8 cellular contexts compared by ENCODE assay signal in genomic region chrX:21373637-21374162, GRCh38. TPM values are rescaled to one million over a fixed set of nuclear protein-coding genes. Genes with fewer than 3 reads are reported as not detected.
DNase-seq lines count a peak whose midpoint lies in the region; ATAC-seq and TF ChIP-seq lines count a peak whose summit lies in the region.

No MANE protein-coding gene starts in this region.

- no peaks in the 10 kb centered on the region for H3K36me3 ChIP-seq in BLaER1 treated with 17β-estradiol and CSF1 and Interleukin-3, amounts not matched to agents 10 nM and 100 nM
- H3K36me3 ChIP-seq in endodermal cell (ENCODE audit: control insufficient read depth, insufficient read depth, low read length) (no peaks in the 10 kb centered on the region), neuron (ENCODE audit: insufficient read depth, low read length) (no peaks in the 10 kb centered on the region)

- peak overlapping the region; percentile 61 to 76 (median 72) for H3K4me3 ChIP-seq in BLaER1 treated with 17β-estradiol and CSF1 and Interleukin-3, amounts not matched to agents 10 nM and 100 nM
- H3K4me3 ChIP-seq in endodermal cell (ENCODE audit: low read length) (peak overlapping the region; percentile 79), neuron (ENCODE audit: low read length) (peak overlapping the region; percentile 65)

- POLR2A ChIA-PET in HEK293T (lab: Yijun Ruan, JAX): interaction anchor here (0.9 kb wide), 1 partner anchor 11 kb away, joined by 3 read pairs; no protein-coding TSS in a partner anchor

- peaks cover 0 to 9% (median 0%) of the 10 kb centered on the region in 11 experiments; a peak in 2 of 22 replicates for H4K20me1 ChIP-seq in BLaER1 treated with 17β-estradiol and CSF1 and Interleukin-3, amounts not matched to agents 10 nM and 100 nM

- peak overlapping the region; percentile 62 for H2AFZ ChIP-seq in neuron (ENCODE audit: low read depth, low read length)

- peaks cover 0 to 27% (median 0%) of the 10 kb centered on the region in 11 experiments; a peak in 10 of 22 replicates for H3K27me3 ChIP-seq in BLaER1 treated with 17β-estradiol and CSF1 and Interleukin-3, amounts not matched to agents 10 nM and 100 nM
- H3K27me3 ChIP-seq in endodermal cell (ENCODE audit: control insufficient read depth, insufficient read depth, low read length, poor library complexity, severe bottlenecking) (peaks cover 11% of the 10 kb centered on the region), neuron (ENCODE audit: insufficient read depth, low read length) (no peaks in the 10 kb centered on the region)

- H3K9me3 Mint-ChIP-seq in endodermal cell: no peaks in the 10 kb centered on the region

- peaks cover 13 to 22% (median 20%) of the 10 kb centered on the region in 11 experiments; a peak in 21 of 22 replicates for H3K9me3 ChIP-seq in BLaER1 treated with 17β-estradiol and CSF1 and Interleukin-3, amounts not matched to agents 10 nM and 100 nM (replicated peaks in 1 of 11)
- H3K9me3 ChIP-seq in endodermal cell (ENCODE audit: control insufficient read depth, low read length) (no peaks in the 10 kb centered on the region), neuron (ENCODE audit: low read length) (no peaks in the 10 kb centered on the region)

- peaks cover 0 to 16% (median 2%) of the 10 kb centered on the region in 10 experiments; a peak in 9 of 20 replicates for H3K4me1 ChIP-seq in BLaER1 treated with 17β-estradiol and CSF1 and Interleukin-3, amounts not matched to agents 10 nM and 100 nM
- H3K4me1 ChIP-seq in endodermal cell (ENCODE audit: control insufficient read depth, insufficient read depth, low read length): no peaks in the 10 kb centered on the region
- peaks cover 5% of the 10 kb centered on the region for H3K4me1 ChIP-seq in neuron (ENCODE audit: insufficient read depth, low read length)

- peak; percentile 20 for ATAC-seq in GM19328 (IDR thresholded peaks at IDR 0.05; ENCODE audit: unreplicated experiment)
- peak; percentile 36 for ATAC-seq in HG03432 (IDR thresholded peaks at IDR 0.05; ENCODE audit: unreplicated experiment)

- no peaks in the 10 kb centered on the region for H3K36me3 Mint-ChIP-seq in endodermal cell (ENCODE audit: low read depth)

- H3K27ac Mint-ChIP-seq in endodermal cell: no peak overlapping the region

- H3K9ac ChIP-seq in BLaER1 treated with 17β-estradiol and CSF1 and Interleukin-3, amounts not matched to agents 10 nM and 100 nM: peak overlapping the region; percentile 28 to 80 (median 68); a peak in 20 of 22 replicates
- H3K9ac ChIP-seq in endodermal cell (ENCODE audit: extremely low read depth, low read length, poor library complexity, severe bottlenecking): no peak overlapping the region

- 1% methylated on average over 50 of the region's 50 CpGs; no CpG with 5 or more reads in 1 of the 2 experiments for WGBS in endodermal cell (ENCODE audit: insufficient coverage in 1 of 2, insufficient read length in 1 of 2), 2 experiments

- peak overlapping the region; percentile 90 for H3K4me3 Mint-ChIP-seq in endodermal cell

- DNase-seq in activated CD4-positive, CD25-positive, alpha-beta regulatory T cell treated with anti-CD3 and anti-CD28 coated beads, Interleukin-2, amount 50 U/mL, for 72 hours: peak; percentile 40
- no peak for DNase-seq in endodermal cell
- DNase-seq in GM19240 (ENCODE audit: insufficient read length, low spot score): no peak
- DNase-seq in HEK293T (ENCODE audit: extremely low spot score): no peak

- H3K4me2 ChIP-seq in BLaER1 treated with 17β-estradiol and CSF1 and Interleukin-3, amounts not matched to agents 10 nM and 100 nM: peak overlapping the region; percentile 77 to 92 (median 86)

- peaks cover 13% of the 10 kb centered on the region for H3K4me1 Mint-ChIP-seq in endodermal cell

- H3K27ac ChIP-seq in BLaER1 treated with 17β-estradiol and CSF1 and Interleukin-3, amounts not matched to agents 10 nM and 100 nM: peak overlapping the region in 8 of 11 experiments; percentile 8 to 58 (median 37); a peak in 10 of 22 replicates
- no peak overlapping the region for H3K27ac ChIP-seq in endodermal cell (ENCODE audit: low read depth, low read length)

- H3K27me3 Mint-ChIP-seq in endodermal cell (ENCODE audit: insufficient read depth): peaks cover 40% of the 10 kb centered on the region

- TF ChIP-seq CTCF in endodermal cell (conservative IDR thresholded peaks at IDR 0.05): no peak

- CTCF ChIA-PET in HEK293T (lab: Yijun Ruan, JAX): no interaction called here

TF ChIP-seq in HEK293T, 16 proteins besides CTCF, POLR2A, EP300 and RAD21:
- TF ChIP-seq NFRKB (IDR thresholded peaks at IDR 0.05): no peak
- TF ChIP-seq SP1 (IDR thresholded peaks at IDR 0.05): no peak
- no peak for TF ChIP-seq L3MBTL2 (conservative IDR thresholded peaks at IDR 0.05)
- TF ChIP-seq FOXK2 (IDR thresholded peaks at IDR 0.05): no peak
- no peak for TF ChIP-seq ARNT (IDR thresholded peaks at IDR 0.05)
- TF ChIP-seq CTBP1 (IDR thresholded peaks at IDR 0.05; ENCODE audit: borderline replicate concordance): no peak
- TF ChIP-seq FOXM1 (IDR thresholded peaks at IDR 0.05; ENCODE audit: borderline replicate concordance): no peak
- TF ChIP-seq SUZ12 (IDR thresholded peaks at IDR 0.05): no peak
- TF ChIP-seq LEF1 (IDR thresholded peaks at IDR 0.05; ENCODE audit: borderline replicate concordance): no peak
- no peak for TF ChIP-seq FOXA1 (IDR thresholded peaks at IDR 0.05)
- TF ChIP-seq BHLHE40 (IDR thresholded peaks at IDR 0.05; ENCODE audit: borderline replicate concordance): no peak
- no peak for TF ChIP-seq ELF4 (IDR thresholded peaks at IDR 0.05)
- no peak for TF ChIP-seq TARDBP (IDR thresholded peaks at IDR 0.05)
- no peak for TF ChIP-seq PKNOX1 (IDR thresholded peaks at IDR 0.05)
- no peak for TF ChIP-seq HDGF (IDR thresholded peaks at IDR 0.05; ENCODE audit: borderline replicate concordance)
- no peak for TF ChIP-seq ZNF384 (IDR thresholded peaks at IDR 0.05)

RNA-seq across cellular contexts. Expression of gene CNKSR2, which starts 0.5 kb away (rescaled TPM):
- total RNA-seq in endodermal cell: 10 to 100 TPM; 16.9 to 28.7 TPM
- 9.2 TPM for polyA plus RNA-seq in endodermal cell (2013, experiment 1 of 2)
- 10.1 TPM for polyA plus RNA-seq in endodermal cell (2013, experiment 2 of 2)
